24 cellular contexts compared by ENCODE assay signal in the genomic region with DNA sequence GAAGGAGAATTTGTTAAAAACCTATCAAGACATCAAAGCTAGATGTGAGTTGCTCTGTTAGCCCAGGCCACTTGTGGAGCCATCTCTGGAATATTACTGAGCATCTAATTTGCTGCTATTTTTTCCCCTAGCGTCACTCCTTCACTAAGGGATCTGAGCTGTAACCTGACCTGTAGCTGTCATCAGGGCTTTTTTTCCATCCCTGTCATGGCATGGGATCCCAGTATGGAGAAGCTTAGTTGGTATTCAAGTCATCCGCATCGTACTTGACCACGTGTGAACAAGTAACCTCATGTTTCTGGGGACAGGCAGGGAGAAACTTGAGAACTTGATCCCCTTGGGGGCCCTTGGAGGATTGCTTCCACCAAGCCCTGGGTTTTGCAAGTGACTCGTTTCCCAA.
"Had no signal": no experiment of that assay in that cellular context is flagged by ENCODE, and none has a peak within 500 bp of the region (broad histone marks: within the 10 kb centered on the region; RNA-seq: fewer than 3 reads in every experiment).

No MANE protein-coding gene starts in this region.

- H3K27ac Mint-ChIP-seq: activated CD4-positive, alpha-beta memory T cell treated with anti-CD3 and anti-CD28 coated beads, Interleukin-2, amount 10 ng/mL, durations not matched to agents 7 days and 5 days; activated CD8-positive, alpha-beta memory T cell treated with anti-CD3 and anti-CD28 coated beads, Interleukin-2, amount 10 ng/mL, durations not matched to agents 7 days and 5 days; activated T-helper 2 cell treated with anti-CD3 and anti-CD28 coated beads, Interferon-gamma antibody, Interleukin-2, Interleukin-4, amounts not matched to agents 10 μg/mL and 5 μg/mL and 100 μg/mL, durations not matched to agents 14 hours and 24 hours and 36 hours; mesothelial cell of epicardium; stimulated activated memory B cell treated with anti-CD40 and anti-IgM and Interleukin-4, amounts not matched to agents 10 μg/mL and 1 μg/mL and 100 μg/mL, for 72 hours; type B pancreatic cell had no signal

- DNase-seq: activated CD4-positive, alpha-beta memory T cell treated with anti-CD3 and anti-CD28 coated beads, Interleukin-2, amount 10 ng/mL, durations not matched to agents 7 days and 5 days; activated CD4-positive, alpha-beta T cell treated with anti-CD3 and anti-CD28 coated beads for 48 hours; activated CD4-positive, CD25-positive, alpha-beta regulatory T cell; activated CD8-positive, alpha-beta memory T cell treated with anti-CD3 and anti-CD28 coated beads, Interleukin-2, amount 10 ng/mL, durations not matched to agents 7 days and 5 days; activated naive CD4-positive, alpha-beta T cell treated with Interleukin-2 at 50 U/mL for 16 hours; anterior cingulate cortex; brain microvascular endothelial cell; cerebellar nuclear complex; cortex of kidney; effector CD4-positive, alpha-beta T cell; lower lobe of right lung; occipital lobe; posterior cingulate gyrus; retina; small intestine; stimulated activated CD4-positive, alpha-beta T cell treated with anti-CD3 and anti-CD28 coated beads, Interleukin-4, amount 100 ng/mL, for 1 hour; T-helper 1 cell; T-helper 9 cell; testis had no signal

- H3K4me3 Mint-ChIP-seq: activated CD4-positive, alpha-beta memory T cell treated with anti-CD3 and anti-CD28 coated beads, Interleukin-2, amount 10 ng/mL, durations not matched to agents 7 days and 5 days; activated CD8-positive, alpha-beta memory T cell treated with anti-CD3 and anti-CD28 coated beads, Interleukin-2, amount 10 ng/mL, durations not matched to agents 7 days and 5 days; mesothelial cell of epicardium; stimulated activated memory B cell treated with anti-CD40 and anti-IgM and Interleukin-4, amounts not matched to agents 10 μg/mL and 1 μg/mL and 100 μg/mL, for 72 hours; type B pancreatic cell had no signal

- H3K4me1 Mint-ChIP-seq: stimulated activated memory B cell treated with anti-CD40 and anti-IgM and Interleukin-4, amounts not matched to agents 10 μg/mL and 1 μg/mL and 100 μg/mL, for 72 hours had no signal

- H3K27ac ChIP-seq: brain microvascular endothelial cell, lower lobe of right lung, testis had no signal

- ATAC-seq: activated CD8-positive, alpha-beta memory T cell treated with anti-CD3 and anti-CD28 coated beads, Interleukin-2, amount 10 ng/mL, durations not matched to agents 7 days and 5 days; lower lobe of right lung; stimulated activated memory B cell treated with anti-CD40 and anti-IgM and Interleukin-4, amounts not matched to agents 10 μg/mL and 1 μg/mL and 100 μg/mL, for 72 hours had no signal

- H3K4me1 ChIP-seq: lower lobe of right lung, testis had no signal

- H3K27me3 ChIP-seq: brain microvascular endothelial cell, testis had no signal

- H3K9me3 ChIP-seq: lower lobe of right lung, testis had no signal

- H3K9me3 Mint-ChIP-seq: activated CD4-positive, alpha-beta memory T cell treated with anti-CD3 and anti-CD28 coated beads, Interleukin-2, amount 10 ng/mL, durations not matched to agents 7 days and 5 days; mesothelial cell of epicardium; nephron; stimulated activated memory B cell treated with anti-CD40 and anti-IgM and Interleukin-4, amounts not matched to agents 10 μg/mL and 1 μg/mL and 100 μg/mL, for 72 hours; type B pancreatic cell had no signal

- H3K36me3 Mint-ChIP-seq: type B pancreatic cell had no signal

- H3K36me3 ChIP-seq: brain microvascular endothelial cell, lower lobe of right lung had no signal

- H3K4me3 ChIP-seq: lower lobe of right lung, testis had no signal

- H3K27me3 Mint-ChIP-seq: activated CD4-positive, alpha-beta memory T cell treated with anti-CD3 and anti-CD28 coated beads, Interleukin-2, amount 10 ng/mL, durations not matched to agents 7 days and 5 days; stimulated activated memory B cell treated with anti-CD40 and anti-IgM and Interleukin-4, amounts not matched to agents 10 μg/mL and 1 μg/mL and 100 μg/mL, for 72 hours; type B pancreatic cell had no signal
